In the genomic region with DNA sequence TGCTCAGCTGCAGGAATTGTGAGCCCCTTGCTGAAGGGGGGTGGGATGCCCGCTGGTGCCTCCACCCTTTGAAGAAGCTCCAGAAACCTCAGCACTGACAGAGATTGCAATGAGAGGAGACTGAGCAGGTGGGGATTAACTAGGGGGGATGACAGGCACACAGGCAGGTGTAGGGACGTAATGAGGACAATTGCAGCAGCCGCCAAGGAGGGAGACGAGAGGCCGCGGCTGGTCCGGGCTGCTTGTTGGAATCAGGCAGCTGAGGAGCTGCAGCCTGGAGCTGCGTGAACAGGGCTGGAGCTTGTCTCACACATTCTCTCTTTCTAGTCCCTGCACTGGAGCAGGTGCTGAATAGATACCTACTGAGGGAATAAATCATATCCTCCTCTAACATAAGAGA, we compare ENCODE assay signal across 29 cellular contexts.
"Had no signal": no experiment of that assay in that cellular context is flagged by ENCODE, and none has a peak within 500 bp of the region (broad histone marks: within the 10 kb centered on the region; RNA-seq: fewer than 3 reads in every experiment).

No MANE protein-coding gene starts in this region.

- FAIRE-seq: endometrium, islet of Langerhans, pancreas, small intestine had no signal

- H3K27ac ChIP-seq: esophagus squamous epithelium, heart right ventricle, left ventricle myocardium inferior, lower lobe of right lung, neutrophil, pancreas, right lobe of liver, thyroid gland had no signal

- DNase-seq: cortex of kidney; effector memory CD8-positive, alpha-beta T cell; erythroblast; esophagus squamous epithelium; foreskin melanocyte; glutamatergic neuron; heart right ventricle; hippocampal formation; kidney glomerular epithelial cell; left colon; left ventricle myocardium inferior; lower lobe of right lung; naive thymus-derived CD8-positive, alpha-beta T cell; nephron progenitor cell; pancreas; right lobe of liver; small intestine; stimulated activated CD4-positive, alpha-beta T cell treated with anti-CD3 and anti-CD28 coated beads, Interleukin-12 subunit alpha, Interleukin-12 subunit beta, amount 100 ng/mL, for 4 hours; stimulated activated CD4-positive, alpha-beta T cell treated with anti-CD3 and anti-CD28 coated beads, Interleukin-1b, Interleukin-23, amount 100 ng/mL, for 48 hours; stimulated activated CD4-positive, alpha-beta T cell treated with anti-CD3 and anti-CD28 coated beads, Interleukin-4, amount 100 ng/mL, for 1 hour; stimulated activated CD8-positive, alpha-beta memory T cell treated with anti-CD3 and anti-CD28 coated beads, Interleukin-4, amount 100 ng/mL, for 48 hours; stimulated activated naive CD4-positive, alpha-beta T cell; stimulated activated naive CD8-positive, alpha-beta T cell treated with anti-CD3 and anti-CD28 coated beads, Interleukin-15, amount 100 ng/mL, for 72 hours; thyroid gland; trophoblast cell had no signal

- H3K4me1 Mint-ChIP-seq: stimulated activated naive CD8-positive, alpha-beta T cell treated with anti-CD3 and anti-CD28 coated beads, Interleukin-15, amount 100 ng/mL, for 72 hours had no signal

- H3K36me3 Mint-ChIP-seq: naive thymus-derived CD8-positive, alpha-beta T cell had no signal

- H3K9me3 Mint-ChIP-seq: naive thymus-derived CD8-positive, alpha-beta T cell; nephron progenitor cell; stimulated activated naive CD8-positive, alpha-beta T cell treated with anti-CD3 and anti-CD28 coated beads, Interleukin-15, amount 100 ng/mL, for 72 hours had no signal

- H3K36me3 ChIP-seq: esophagus squamous epithelium, heart right ventricle, left ventricle myocardium inferior, lower lobe of right lung, neutrophil, pancreas, right lobe of liver, thyroid gland had no signal

- H3K4me3 ChIP-seq: esophagus squamous epithelium, heart right ventricle, left ventricle myocardium inferior, lower lobe of right lung, pancreas, right lobe of liver, thyroid gland had no signal

- H3K4me3 Mint-ChIP-seq: effector memory CD8-positive, alpha-beta T cell; naive thymus-derived CD8-positive, alpha-beta T cell; nephron progenitor cell; stimulated activated naive CD8-positive, alpha-beta T cell treated with anti-CD3 and anti-CD28 coated beads, Interleukin-15, amount 100 ng/mL, for 72 hours had no signal

- H3K27ac Mint-ChIP-seq: effector memory CD8-positive, alpha-beta T cell; naive thymus-derived CD8-positive, alpha-beta T cell; nephron progenitor cell; progenitor cell of endocrine pancreas; stimulated activated naive CD8-positive, alpha-beta T cell treated with anti-CD3 and anti-CD28 coated beads, Interleukin-15, amount 100 ng/mL, for 72 hours had no signal

- H3K4me1 ChIP-seq: heart right ventricle, left ventricle myocardium inferior, lower lobe of right lung, pancreas, right lobe of liver, thyroid gland had no signal

- H3K27me3 ChIP-seq: neutrophil, pancreas, right lobe of liver, thyroid gland had no signal

- H3K9me3 ChIP-seq: esophagus squamous epithelium, heart right ventricle, left ventricle myocardium inferior, lower lobe of right lung, neutrophil, pancreas, right lobe of liver, thyroid gland had no signal

- ATAC-seq: effector memory CD8-positive, alpha-beta T cell; heart right ventricle; left colon; lower lobe of right lung; naive thymus-derived CD8-positive, alpha-beta T cell; pancreas; right lobe of liver; stimulated activated naive CD8-positive, alpha-beta T cell treated with anti-CD3 and anti-CD28 coated beads, Interleukin-15, amount 100 ng/mL, for 72 hours had no signal
